ENCODE assay signal across 2 cellular contexts in genomic region chr19:51807111-51807701, GRCh38.
TF ChIP-seq lines count a peak whose summit lies in the region.

No MANE protein-coding gene starts in this region.

TF ChIP-seq in HCT116, 20 proteins besides CTCF, POLR2A, EP300 and RAD21:
- no peak for TF ChIP-seq ATF3 (IDR thresholded peaks at IDR 0.05)
- TF ChIP-seq SP1 (IDR thresholded peaks at IDR 0.05; ENCODE audit: low read depth), result no peak
- no peak for TF ChIP-seq ELF1 (IDR thresholded peaks at IDR 0.05; ENCODE audit: borderline replicate concordance, low read depth)
- TF ChIP-seq SIN3A (IDR thresholded peaks at IDR 0.05; ENCODE audit: low read depth), result no peak
- TF ChIP-seq CBX3 (IDR thresholded peaks at IDR 0.05; ENCODE audit: low read depth), result no peak
- TF ChIP-seq, protein P1, sequence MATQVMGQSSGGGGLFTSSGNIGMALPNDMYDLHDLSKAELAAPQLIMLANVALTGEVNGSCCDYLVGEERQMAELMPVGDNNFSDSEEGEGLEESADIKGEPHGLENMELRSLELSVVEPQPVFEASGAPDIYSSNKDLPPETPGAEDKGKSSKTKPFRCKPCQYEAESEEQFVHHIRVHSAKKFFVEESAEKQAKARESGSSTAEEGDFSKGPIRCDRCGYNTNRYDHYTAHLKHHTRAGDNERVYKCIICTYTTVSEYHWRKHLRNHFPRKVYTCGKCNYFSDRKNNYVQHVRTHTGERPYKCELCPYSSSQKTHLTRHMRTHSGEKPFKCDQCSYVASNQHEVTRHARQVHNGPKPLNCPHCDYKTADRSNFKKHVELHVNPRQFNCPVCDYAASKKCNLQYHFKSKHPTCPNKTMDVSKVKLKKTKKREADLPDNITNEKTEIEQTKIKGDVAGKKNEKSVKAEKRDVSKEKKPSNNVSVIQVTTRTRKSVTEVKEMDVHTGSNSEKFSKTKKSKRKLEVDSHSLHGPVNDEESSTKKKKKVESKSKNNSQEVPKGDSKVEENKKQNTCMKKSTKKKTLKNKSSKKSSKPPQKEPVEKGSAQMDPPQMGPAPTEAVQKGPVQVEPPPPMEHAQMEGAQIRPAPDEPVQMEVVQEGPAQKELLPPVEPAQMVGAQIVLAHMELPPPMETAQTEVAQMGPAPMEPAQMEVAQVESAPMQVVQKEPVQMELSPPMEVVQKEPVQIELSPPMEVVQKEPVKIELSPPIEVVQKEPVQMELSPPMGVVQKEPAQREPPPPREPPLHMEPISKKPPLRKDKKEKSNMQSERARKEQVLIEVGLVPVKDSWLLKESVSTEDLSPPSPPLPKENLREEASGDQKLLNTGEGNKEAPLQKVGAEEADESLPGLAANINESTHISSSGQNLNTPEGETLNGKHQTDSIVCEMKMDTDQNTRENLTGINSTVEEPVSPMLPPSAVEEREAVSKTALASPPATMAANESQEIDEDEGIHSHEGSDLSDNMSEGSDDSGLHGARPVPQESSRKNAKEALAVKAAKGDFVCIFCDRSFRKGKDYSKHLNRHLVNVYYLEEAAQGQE (IDR thresholded peaks at IDR 0.05; ENCODE audit: low read depth), result no peak
- no peak for TF ChIP-seq POLR2AphosphoS5 (IDR thresholded peaks at IDR 0.05; ENCODE audit: low read depth, low read length)
- TF ChIP-seq EGR1 (IDR thresholded peaks at IDR 0.05; ENCODE audit: low read depth), result no peak
- no peak for TF ChIP-seq MAX (IDR thresholded peaks at IDR 0.05)
- TF ChIP-seq ZNF274 (IDR thresholded peaks at IDR 0.05; ENCODE audit: low read depth, low read length), result no peak

TF ChIP-seq in H1, 55 proteins besides CTCF, POLR2A, EP300 and RAD21:
- TF ChIP-seq FOSL1 (IDR thresholded peaks at IDR 0.05; ENCODE audit: insufficient read depth, low read depth, low read length), result no peak
- no peak for TF ChIP-seq TBP (IDR thresholded peaks at IDR 0.05; ENCODE audit: low read depth, low read length)
- no peak for TF ChIP-seq JUND (IDR thresholded peaks at IDR 0.05; ENCODE audit: low read length)
- TF ChIP-seq TEAD4 (IDR thresholded peaks at IDR 0.05; ENCODE audit: low read depth, low read length), result peak; percentile 41; the same call in 1 of the 2 replicates
- no peak for TF ChIP-seq TAF7 (optimal IDR thresholded peaks at IDR 0.05; ENCODE audit: borderline replicate concordance, low read depth, low read length)
- TF ChIP-seq KDM1A (IDR thresholded peaks at IDR 0.05; ENCODE audit: borderline replicate concordance, low read length), result no peak
- TF ChIP-seq POLR2AphosphoS5 (IDR thresholded peaks at IDR 0.05; ENCODE audit: low read depth, low read length), result no peak
- no peak for TF ChIP-seq BACH1 (IDR thresholded peaks at IDR 0.05; ENCODE audit: low read length)
- no peak for TF ChIP-seq BRCA1 (IDR thresholded peaks at IDR 0.05; ENCODE audit: low read depth, low read length)
- TF ChIP-seq CEBPB (IDR thresholded peaks at IDR 0.05; ENCODE audit: low read depth, low read length), result peak; percentile 83
- no peak for TF ChIP-seq SIN3A (conservative IDR thresholded peaks at IDR 0.05 in 1 of 2, IDR thresholded peaks at IDR 0.05 in 1 of 2; ENCODE audit: low read depth in 1 of 2, low read length in 2 of 2)
- no peak for TF ChIP-seq RFX5 (IDR thresholded peaks at IDR 0.05; ENCODE audit: borderline replicate concordance, low read depth, low read length)
- TF ChIP-seq SP1 (IDR thresholded peaks at IDR 0.05; ENCODE audit: low read depth, low read length), result 0 out of 2 replicates have a peak, but pooled peaks have one; percentile 23
- no peak for TF ChIP-seq RNF2 (IDR thresholded peaks at IDR 0.05; ENCODE audit: borderline replicate concordance, low read depth, low read length, missing control alignments, poor library complexity, severe bottlenecking)
- TF ChIP-seq MAFK (IDR thresholded peaks at IDR 0.05; ENCODE audit: low read depth, low read length), result no peak
